In genomic region chr11:78268516-78269410, GRCh38 we compare ENCODE assay signal across 14 cellular contexts.
DNase-seq lines count a peak whose midpoint lies in the region; ATAC-seq and TF ChIP-seq lines count a peak whose summit lies in the region.
"Had no signal": no experiment of that assay in that cellular context is flagged by ENCODE, and none has a peak within 500 bp of the region (broad histone marks: within the 10 kb centered on the region; RNA-seq: fewer than 3 reads in every experiment).

No MANE protein-coding gene starts in this region.

- ATAC-seq in GM19023 (IDR thresholded peaks at IDR 0.05; ENCODE audit: unreplicated experiment): no peak
- no peak for ATAC-seq in HG02884 (IDR thresholded peaks at IDR 0.05; ENCODE audit: unreplicated experiment)
- ATAC-seq: left colon had no signal

- peaks cover 26% of the 10 kb centered on the region for H3K36me3 Mint-ChIP-seq in nephron (ENCODE audit: low read depth)

- intact Hi-C loops in testis (cut with DNase I; ENCODE audit: low total_unique reads): no loop called here

- peaks cover 14% of the 10 kb centered on the region for H3K4me1 ChIP-seq in testis

- peak overlapping the region; percentile 51 for H3K27ac ChIP-seq in angular gyrus (ENCODE audit: low read depth, low read length)
- peak overlapping the region; percentile 31 to 41 for H3K27ac ChIP-seq in testis
- H3K27ac ChIP-seq: HL-60 had no signal

- H3K27me3 ChIP-seq in testis: no peaks in the 10 kb centered on the region

- peaks cover 53% of the 10 kb centered on the region for H3K4me1 Mint-ChIP-seq in nephron

- no peaks in the 10 kb centered on the region for H3K27me3 Mint-ChIP-seq in nephron (ENCODE audit: low read depth)
- H3K27me3 Mint-ChIP-seq: CD4-positive, alpha-beta memory T cell had no signal

- peak overlapping the region; percentile 91 to 98 (median 93) for H3K27ac Mint-ChIP-seq in nephron
- H3K27ac Mint-ChIP-seq: CD4-positive, alpha-beta memory T cell had no signal

- H3K36me3 ChIP-seq in testis (ENCODE audit: low read depth, missing control alignments): no peaks in the 10 kb centered on the region

- 41 to 56% methylated on average over 7 of the region's 7 CpGs for WGBS in testis, 2 donors

- TF ChIP-seq POLR2A in testis (IDR thresholded peaks at IDR 0.05): no peak

- DNase-seq in fibroblast of the aortic adventitia (ENCODE audit: low read depth): peak; percentile 86
- DNase-seq in testis: peak; percentile 53
- no peak for DNase-seq in NCI-H748 treated with DMSO at 0.1 percent for 48 hours (lab: John Stamatoyannopoulos, UW)
- DNase-seq in DMS153 treated with DMSO at 0.1 percent for 48 hours (lab: John Stamatoyannopoulos, UW; ENCODE audit: unreplicated experiment): no peak
- DNase-seq: CD4-positive, alpha-beta memory T cell; left colon; MV-4-11; NCI-H446 treated with DMSO at 0.1 percent for 48 hours; RPMI8226 had no signal

- TF ChIP-seq CTCF in fibroblast of the aortic adventitia (IDR thresholded peaks at IDR 0.05; ENCODE audit: insufficient read depth, low read length) (no peak), nephron (IDR thresholded peaks at IDR 0.05; ENCODE audit: unreplicated experiment in 3 of 3) (no peak), testis (IDR thresholded peaks at IDR 0.05) (no peak)

- peak overlapping the region in 2 of 3 experiments; percentile 6 to 28 for H3K4me3 Mint-ChIP-seq in nephron
- H3K4me3 Mint-ChIP-seq: CD4-positive, alpha-beta memory T cell had no signal

- H3K4me3 ChIP-seq in fibroblast of the aortic adventitia (ENCODE audit: low read depth, low read length): no peak overlapping the region
- no peak overlapping the region for H3K4me3 ChIP-seq in testis

- no peaks in the 10 kb centered on the region for H3K9me3 ChIP-seq in testis

- H3K9me3 Mint-ChIP-seq in nephron: peaks cover 24% of the 10 kb centered on the region

Comparison
In these comparisons a context has a peak if more than half of its experiments do, and no peak if none do; other contexts are left out.
1. DNase-seq: peak in fibroblast of the aortic adventitia (single experiment) and testis (single experiment); none in NCI-H748 treated with DMSO at 0.1 percent for 48 hours (single experiment) and DMS153 treated with DMSO at 0.1 percent for 48 hours (single experiment).